In genomic region chr15:64398575-64398974, GRCh38 we compare ENCODE assay signal across 21 cellular contexts.
"Had no signal": no experiment of that assay in that cellular context is flagged by ENCODE, and none has a peak within 500 bp of the region (broad histone marks: within the 10 kb centered on the region; RNA-seq: fewer than 3 reads in every experiment).

No MANE protein-coding gene starts in this region.

- H3K4me1 ChIP-seq: adrenal gland, body of pancreas, esophagus squamous epithelium, lower lobe of right lung, neural progenitor cell, suprapubic skin had no signal

- H3K27ac Mint-ChIP-seq: activated CD8-positive, alpha-beta memory T cell treated with anti-CD3 and anti-CD28 coated beads, Interleukin-2, amount 10 ng/mL, durations not matched to agents 7 days and 5 days; activated naive CD4-positive, alpha-beta T cell treated with anti-CD3 and anti-CD28 coated beads, Interleukin-2, amount 50 U/mL, for 24 hours; activated T-cell treated with anti-CD3 and anti-CD28 coated beads, Interleukin-2, amount 50 U/mL, for 24 hours; mesothelial cell of epicardium; neural progenitor cell; stimulated activated naive CD8-positive, alpha-beta T cell treated with anti-CD3 and anti-CD28 coated beads, Interleukin-15, Interleukin-2, amounts not matched to agents 100 ng/mL and 50 ng/mL, for 24 hours had no signal

- H3K4me3 Mint-ChIP-seq: activated CD8-positive, alpha-beta memory T cell treated with anti-CD3 and anti-CD28 coated beads, Interleukin-2, amount 10 ng/mL, durations not matched to agents 7 days and 5 days; activated naive CD4-positive, alpha-beta T cell treated with anti-CD3 and anti-CD28 coated beads, Interleukin-2, amount 50 U/mL, for 24 hours; activated T-cell treated with anti-CD3 and anti-CD28 coated beads, Interleukin-2, amount 50 U/mL, for 24 hours; central memory CD8-positive, alpha-beta T cell; mesothelial cell of epicardium; neural progenitor cell; stimulated activated naive CD8-positive, alpha-beta T cell treated with anti-CD3 and anti-CD28 coated beads, Interleukin-15, Interleukin-2, amounts not matched to agents 100 ng/mL and 50 ng/mL, for 24 hours had no signal

- H3K27me3 Mint-ChIP-seq: activated CD8-positive, alpha-beta memory T cell treated with anti-CD3 and anti-CD28 coated beads, Interleukin-2, amount 10 ng/mL, durations not matched to agents 7 days and 5 days; activated naive CD4-positive, alpha-beta T cell treated with anti-CD3 and anti-CD28 coated beads, Interleukin-2, amount 50 U/mL, for 24 hours; activated T-cell treated with anti-CD3 and anti-CD28 coated beads, Interleukin-2, amount 50 U/mL, for 24 hours; central memory CD8-positive, alpha-beta T cell; stimulated activated naive CD8-positive, alpha-beta T cell treated with anti-CD3 and anti-CD28 coated beads, Interleukin-15, Interleukin-2, amounts not matched to agents 100 ng/mL and 50 ng/mL, for 24 hours had no signal

- H3K9me3 ChIP-seq: adrenal gland, body of pancreas, esophagus squamous epithelium, lower lobe of right lung, suprapubic skin had no signal

- H3K4me1 Mint-ChIP-seq: central memory CD8-positive, alpha-beta T cell; mesothelial cell of epicardium; neural progenitor cell had no signal

- ATAC-seq: activated CD4-positive, CD25-positive, alpha-beta regulatory T cell treated with anti-CD3 and anti-CD28 coated beads, Interleukin-2, amount 50 U/mL, for 24 hours; activated CD8-positive, alpha-beta memory T cell treated with anti-CD3 and anti-CD28 coated beads, Interleukin-2, amount 10 ng/mL, durations not matched to agents 7 days and 5 days; body of pancreas; lower lobe of right lung had no signal

- H3K9ac ChIP-seq: neural progenitor cell had no signal

- H3K27ac ChIP-seq: adrenal gland, body of pancreas, coronary artery, esophagus squamous epithelium, lower lobe of right lung, neural progenitor cell, suprapubic skin had no signal

- H3K9me3 Mint-ChIP-seq: activated naive CD4-positive, alpha-beta T cell treated with anti-CD3 and anti-CD28 coated beads, Interleukin-2, amount 50 U/mL, for 24 hours; activated T-cell treated with anti-CD3 and anti-CD28 coated beads, Interleukin-2, amount 50 U/mL, for 24 hours; central memory CD8-positive, alpha-beta T cell; mesothelial cell of epicardium; neural progenitor cell; stimulated activated naive CD8-positive, alpha-beta T cell treated with anti-CD3 and anti-CD28 coated beads, Interleukin-15, Interleukin-2, amounts not matched to agents 100 ng/mL and 50 ng/mL, for 24 hours had no signal

- H3K4me2 ChIP-seq: neural progenitor cell had no signal

- FAIRE-seq: small intestine had no signal

- H3K4me3 ChIP-seq: adrenal gland, body of pancreas, coronary artery, esophagus squamous epithelium, lower lobe of right lung, neural progenitor cell, suprapubic skin had no signal

- H3K27me3 ChIP-seq: adrenal gland, body of pancreas, esophagus squamous epithelium, neural progenitor cell, suprapubic skin had no signal

- H2AFZ ChIP-seq: neural progenitor cell had no signal

- DNase-seq: activated CD4-positive, alpha-beta T cell treated with anti-CD3 and anti-CD28 coated beads, Interleukin-2, amount 50 U/mL, for 4 hours; activated CD8-positive, alpha-beta memory T cell treated with anti-CD3 and anti-CD28 coated beads, Interleukin-2, amount 10 ng/mL, durations not matched to agents 7 days and 5 days; activated T-cell treated with anti-CD3 and anti-CD28 coated beads, Interleukin-2, amount 50 U/mL, for 24 hours; adrenal gland; body of pancreas; effector CD4-positive, alpha-beta T cell; esophagus squamous epithelium; lower lobe of right lung; small intestine; stimulated activated CD4-positive, alpha-beta T cell treated with anti-CD3 and anti-CD28 coated beads, Interleukin-4, amount 100 ng/mL, for 4 hours; stimulated activated CD8-positive, alpha-beta memory T cell treated with anti-CD3 and anti-CD28 coated beads, Interleukin-4, amount 100 ng/mL, for 48 hours; T-helper 9 cell; trophoblast cell had no signal
